Comparison of ENCODE assay signal across 14 cellular contexts in genomic region chr19:7857727-7858701, GRCh38. TPM values are rescaled to one million over a fixed set of nuclear protein-coding genes. Genes with fewer than 3 reads are reported as not detected.
DNase-seq lines count a peak whose midpoint lies in the region; ATAC-seq and TF ChIP-seq lines count a peak whose summit lies in the region.
"Had no signal": no experiment of that assay in that cellular context is flagged by ENCODE, and none has a peak within 500 bp of the region (broad histone marks: within the 10 kb centered on the region; RNA-seq: fewer than 3 reads in every experiment).

No MANE protein-coding gene starts in this region.

- CTCF ChIA-PET in activated CD4-positive, alpha-beta T cell treated with anti-CD3 and anti-CD28 coated beads for 36 hours (lab: Charles Lee), result interaction anchor here (0.6 to 2.5 kb wide), 3 partner anchors 11 to 300 kb away, joined by 3 to 11 read pairs (median 4); no protein-coding TSS in a partner anchor
- CTCF ChIA-PET in activated CD4-positive, alpha-beta T cell treated with anti-CD3 and anti-CD28 coated beads, Interleukin-2, amount 10 ng/mL, durations not matched to agents 7 days and 5 days (lab: Charles Lee), result interaction anchor here (0.5 to 4.9 kb wide), 5 partner anchors 11 to 269 kb away, joined by 3 to 28 read pairs (median 3); partner anchors contain the start of genes MAP2K7 and TIMM44

- POLR2A ChIA-PET in activated CD4-positive, alpha-beta T cell treated with anti-CD3 and anti-CD28 coated beads for 36 hours (lab: Charles Lee), result no interaction called here
- POLR2A ChIA-PET in activated CD4-positive, alpha-beta T cell treated with anti-CD3 and anti-CD28 coated beads, Interleukin-2, amount 10 ng/mL, durations not matched to agents 7 days and 5 days (lab: Charles Lee), result no interaction called here

- DNase-seq in activated CD4-positive, alpha-beta T cell treated with anti-CD3 and anti-CD28 coated beads for 36 hours, result peak; percentile 63
- no peak for DNase-seq in activated CD4-positive, alpha-beta T cell treated with anti-CD3 and anti-CD28 coated beads, Interleukin-2, amount 10 ng/mL, durations not matched to agents 7 days and 5 days
- peak; percentile 91 for DNase-seq in NCI-H2171 (lab: John Stamatoyannopoulos, UW)
- peak; percentile 50 for DNase-seq in endothelial cell (ENCODE audit: low spot score)
- DNase-seq in stimulated activated effector memory CD8-positive, alpha-beta T cell treated with anti-CD3 and anti-CD28 coated beads, Interleukin-12 subunit alpha, Interleukin-12 subunit beta, amount 100 ng/mL, for 72 hours (ENCODE audit: low spot score in 2 of 2), result no peak
- DNase-seq in HFFc6, result no peak
- no peak for DNase-seq in sciatic nerve (ENCODE audit: low spot score)
- DNase-seq: activated CD8-positive, alpha-beta memory T cell treated with anti-CD3 and anti-CD28 coated beads, Interleukin-2, amount 50 U/mL, for 4 hours; DMS79; effector CD4-positive, alpha-beta T cell had no signal

- peaks cover 3% of the 10 kb centered on the region for H3K27me3 Mint-ChIP-seq in activated CD4-positive, alpha-beta T cell treated with anti-CD3 and anti-CD28 coated beads for 36 hours
- peaks cover 6% of the 10 kb centered on the region for H3K27me3 Mint-ChIP-seq in activated CD4-positive, alpha-beta T cell treated with anti-CD3 and anti-CD28 coated beads, Interleukin-2, amount 10 ng/mL, durations not matched to agents 7 days and 5 days
- H3K27me3 Mint-ChIP-seq in endothelial cell (ENCODE audit: unreplicated experiment), result peaks cover 10% of the 10 kb centered on the region
- H3K27me3 Mint-ChIP-seq in HFFc6 (ENCODE audit: insufficient read depth), result peaks cover 5% of the 10 kb centered on the region

- TF ChIP-seq CTCF in endothelial cell (IDR thresholded peaks at IDR 0.05; ENCODE audit: unreplicated experiment), result no peak
- no peak for TF ChIP-seq CTCF in HFFc6 (IDR thresholded peaks at IDR 0.05)

- peaks cover 3% of the 10 kb centered on the region for H3K4me1 Mint-ChIP-seq in activated CD4-positive, alpha-beta T cell treated with anti-CD3 and anti-CD28 coated beads for 36 hours
- H3K4me1 Mint-ChIP-seq in activated CD4-positive, alpha-beta T cell treated with anti-CD3 and anti-CD28 coated beads, Interleukin-2, amount 10 ng/mL, durations not matched to agents 7 days and 5 days, result peaks cover 2% of the 10 kb centered on the region
- H3K4me1 Mint-ChIP-seq in endothelial cell (ENCODE audit: unreplicated experiment) (peaks cover 11% of the 10 kb centered on the region), HFFc6 (ENCODE audit: low read depth) (peaks cover 3% of the 10 kb centered on the region; the same call in 1 of the 2 replicates)
- H3K4me1 Mint-ChIP-seq in stimulated activated effector memory CD8-positive, alpha-beta T cell treated with anti-CD3 and anti-CD28 coated beads, Interleukin-12 subunit alpha, Interleukin-12 subunit beta, amount 100 ng/mL, for 72 hours, result peaks cover 6% of the 10 kb centered on the region

- intact Hi-C loops in activated CD4-positive, alpha-beta T cell treated with anti-CD3 and anti-CD28 coated beads for 36 hours (cut with DNase I, micrococcal nuclease), result no loop called here
- intact Hi-C loops in sciatic nerve (cut with DNase I), result no loop called here

- no peaks in the 10 kb centered on the region for H3K9me3 Mint-ChIP-seq in activated CD4-positive, alpha-beta T cell treated with anti-CD3 and anti-CD28 coated beads for 36 hours (ENCODE audit: low read depth)
- H3K9me3 Mint-ChIP-seq in activated CD4-positive, alpha-beta T cell treated with anti-CD3 and anti-CD28 coated beads, Interleukin-2, amount 10 ng/mL, durations not matched to agents 7 days and 5 days, result no peaks in the 10 kb centered on the region
- H3K9me3 Mint-ChIP-seq in endothelial cell (ENCODE audit: unreplicated experiment) (no peaks in the 10 kb centered on the region), HFFc6 (no peaks in the 10 kb centered on the region)
- H3K9me3 Mint-ChIP-seq in stimulated activated effector memory CD8-positive, alpha-beta T cell treated with anti-CD3 and anti-CD28 coated beads, Interleukin-12 subunit alpha, Interleukin-12 subunit beta, amount 100 ng/mL, for 72 hours, result no peaks in the 10 kb centered on the region

- peak; percentile 38 for ATAC-seq in activated CD4-positive, alpha-beta T cell treated with anti-CD3 and anti-CD28 coated beads for 36 hours
- no peak for ATAC-seq in stimulated activated effector memory CD8-positive, alpha-beta T cell treated with anti-CD3 and anti-CD28 coated beads, Interleukin-12 subunit alpha, Interleukin-12 subunit beta, amount 100 ng/mL, for 72 hours
- ATAC-seq in sciatic nerve (no peak), GM21447 (IDR thresholded peaks at IDR 0.05; ENCODE audit: unreplicated experiment) (no peak)
- ATAC-seq: A549 had no signal

- H3K36me3 Mint-ChIP-seq in activated CD4-positive, alpha-beta T cell treated with anti-CD3 and anti-CD28 coated beads for 36 hours (ENCODE audit: low read depth), result no peaks in the 10 kb centered on the region
- no peaks in the 10 kb centered on the region for H3K36me3 Mint-ChIP-seq in activated CD4-positive, alpha-beta T cell treated with anti-CD3 and anti-CD28 coated beads, Interleukin-2, amount 10 ng/mL, durations not matched to agents 7 days and 5 days (ENCODE audit: low read depth)
- H3K36me3 Mint-ChIP-seq in endothelial cell (ENCODE audit: low read depth, unreplicated experiment) (no peaks in the 10 kb centered on the region), HFFc6 (ENCODE audit: low read depth) (no peaks in the 10 kb centered on the region)
- no peaks in the 10 kb centered on the region for H3K36me3 Mint-ChIP-seq in stimulated activated effector memory CD8-positive, alpha-beta T cell treated with anti-CD3 and anti-CD28 coated beads, Interleukin-12 subunit alpha, Interleukin-12 subunit beta, amount 100 ng/mL, for 72 hours

- H3K27ac Mint-ChIP-seq in activated CD4-positive, alpha-beta T cell treated with anti-CD3 and anti-CD28 coated beads for 36 hours, result no peak overlapping the region
- no peak overlapping the region for H3K27ac Mint-ChIP-seq in activated CD4-positive, alpha-beta T cell treated with anti-CD3 and anti-CD28 coated beads, Interleukin-2, amount 10 ng/mL, durations not matched to agents 7 days and 5 days
- no peak overlapping the region for H3K27ac Mint-ChIP-seq in endothelial cell (ENCODE audit: unreplicated experiment)
- H3K27ac Mint-ChIP-seq in stimulated activated effector memory CD8-positive, alpha-beta T cell treated with anti-CD3 and anti-CD28 coated beads, Interleukin-12 subunit alpha, Interleukin-12 subunit beta, amount 100 ng/mL, for 72 hours, result peak overlapping the region; percentile 58
- no peak overlapping the region for H3K27ac Mint-ChIP-seq in HFFc6

- no peak overlapping the region for H3K4me3 Mint-ChIP-seq in activated CD4-positive, alpha-beta T cell treated with anti-CD3 and anti-CD28 coated beads for 36 hours
- H3K4me3 Mint-ChIP-seq in activated CD4-positive, alpha-beta T cell treated with anti-CD3 and anti-CD28 coated beads, Interleukin-2, amount 10 ng/mL, durations not matched to agents 7 days and 5 days, result no peak overlapping the region
- H3K4me3 Mint-ChIP-seq in endothelial cell (ENCODE audit: unreplicated experiment) (no peak overlapping the region), HFFc6 (no peak overlapping the region)
- no peak overlapping the region for H3K4me3 Mint-ChIP-seq in stimulated activated effector memory CD8-positive, alpha-beta T cell treated with anti-CD3 and anti-CD28 coated beads, Interleukin-12 subunit alpha, Interleukin-12 subunit beta, amount 100 ng/mL, for 72 hours

RNA-seq across cellular contexts. Expression of gene PRR36, which starts 16.2 kb away (rescaled TPM):
- total RNA-seq in activated CD4-positive, alpha-beta T cell treated with anti-CD3 and anti-CD28 coated beads for 36 hours, result under 1 TPM; 0.09 to 0.14 TPM
- under 1 TPM; 0.10 to 0.15 TPM for total RNA-seq in activated CD4-positive, alpha-beta T cell treated with anti-CD3 and anti-CD28 coated beads, Interleukin-2, amount 10 ng/mL, durations not matched to agents 7 days and 5 days
- total RNA-seq in endothelial cell (ENCODE audit: unreplicated experiment), result 0.23 TPM
- under 1 TPM in 4 of 6 experiments, not detected in 2; 0.05 to 0.18 (median 0.09) TPM for total RNA-seq in HFFc6 (2021; fragmentation: NEBNext Ultra II Directional; extraction: Animal tissue kit (Norgen Biotek cat#: 25700))
- total RNA-seq in sciatic nerve, result 0.09 TPM
- total RNA-seq: M059J had no signal

RNA-seq across cellular contexts. Expression of gene EVI5L, which starts 28.0 kb away (rescaled TPM):
- 1 to 10 TPM; 4.8 to 5.9 TPM for total RNA-seq in activated CD4-positive, alpha-beta T cell treated with anti-CD3 and anti-CD28 coated beads for 36 hours
- total RNA-seq in activated CD4-positive, alpha-beta T cell treated with anti-CD3 and anti-CD28 coated beads, Interleukin-2, amount 10 ng/mL, durations not matched to agents 7 days and 5 days, result 10 to 100 TPM in 1 of 2 experiments, 1 to 10 TPM in 1; 9.7 to 11.2 TPM
- total RNA-seq in endothelial cell (ENCODE audit: unreplicated experiment) (20.4 TPM), sciatic nerve (14.2 TPM)
- 10 to 100 TPM; 26.4 to 33.0 (median 27.7) TPM for total RNA-seq in HFFc6 (2021; fragmentation: NEBNext Ultra II Directional; extraction: Animal tissue kit (Norgen Biotek cat#: 25700))

RNA-seq across cellular contexts. Expression of gene LRRC8E, which starts 30.3 kb away (rescaled TPM):
- not detected for total RNA-seq in activated CD4-positive, alpha-beta T cell treated with anti-CD3 and anti-CD28 coated beads for 36 hours
- total RNA-seq in activated CD4-positive, alpha-beta T cell treated with anti-CD3 and anti-CD28 coated beads, Interleukin-2, amount 10 ng/mL, durations not matched to agents 7 days and 5 days, result not detected
- total RNA-seq in endothelial cell (ENCODE audit: unreplicated experiment) (0.08 TPM), sciatic nerve (0.09 TPM)
- total RNA-seq in HFFc6 (2021; fragmentation: NEBNext Ultra II Directional; extraction: Animal tissue kit (Norgen Biotek cat#: 25700)), result 1 to 10 TPM; 4.9 to 7.3 (median 6.1) TPM
- total RNA-seq: T-helper 2 cell treated with Interferon-gamma antibody and Interleukin-4, amounts not matched to agents 100 ng/mL and 5 ng/mL, for 36 hours had no signal

RNA-seq across cellular contexts. Expression of gene MAP2K7, which starts 45.7 kb away (rescaled TPM):
- 10 to 100 TPM; 32.2 to 33.7 TPM for total RNA-seq in activated CD4-positive, alpha-beta T cell treated with anti-CD3 and anti-CD28 coated beads for 36 hours
- 10 to 100 TPM; 44.1 to 45.6 TPM for total RNA-seq in activated CD4-positive, alpha-beta T cell treated with anti-CD3 and anti-CD28 coated beads, Interleukin-2, amount 10 ng/mL, durations not matched to agents 7 days and 5 days
- total RNA-seq in endothelial cell (ENCODE audit: unreplicated experiment), result 31.1 TPM
- total RNA-seq in HFFc6 (2021; fragmentation: NEBNext Ultra II Directional; extraction: Animal tissue kit (Norgen Biotek cat#: 25700)), result 10 to 100 TPM; 21.7 to 25.8 (median 22.8) TPM
- total RNA-seq in sciatic nerve, result 34.0 TPM

RNA-seq across cellular contexts. Expression of gene TGFBR3L, which starts 56.6 kb away (rescaled TPM):
- 1 to 10 TPM; 2.6 to 3.2 TPM for total RNA-seq in activated CD4-positive, alpha-beta T cell treated with anti-CD3 and anti-CD28 coated beads for 36 hours
- 1 to 10 TPM in 1 of 2 experiments, under 1 TPM in 1; 0.79 to 1.4 TPM for total RNA-seq in activated CD4-positive, alpha-beta T cell treated with anti-CD3 and anti-CD28 coated beads, Interleukin-2, amount 10 ng/mL, durations not matched to agents 7 days and 5 days
- total RNA-seq in endothelial cell (ENCODE audit: unreplicated experiment), result not detected
- total RNA-seq in HFFc6 (2021; fragmentation: NEBNext Ultra II Directional; extraction: Animal tissue kit (Norgen Biotek cat#: 25700)), result 10 to 100 TPM in 2 of 6 experiments, 1 to 10 TPM in 4; 4.5 to 12.0 (median 7.7) TPM
- total RNA-seq in sciatic nerve, result not detected

Comparison
In these comparisons a context has a peak if more than half of its experiments do, and no peak if none do; other contexts are left out.
1. DNase-seq: peak in activated CD4-positive, alpha-beta T cell treated with anti-CD3 and anti-CD28 coated beads for 36 hours (single experiment), NCI-H2171 (single experiment) and endothelial cell (single experiment); none in activated CD4-positive, alpha-beta T cell treated with anti-CD3 and anti-CD28 coated beads, Interleukin-2, amount 10 ng/mL, durations not matched to agents 7 days and 5 days (single experiment), stimulated activated effector memory CD8-positive, alpha-beta T cell treated with anti-CD3 and anti-CD28 coated beads, Interleukin-12 subunit alpha, Interleukin-12 subunit beta, amount 100 ng/mL, for 72 hours (0 of 2), HFFc6 (single experiment) and sciatic nerve (single experiment).